ENCODE assay signal across 8 cellular contexts in genomic region chr3:57597240-57597972, GRCh38. TPM values are rescaled to one million over a fixed set of nuclear protein-coding genes. Genes with fewer than 3 reads are reported as not detected.
A peak's percentile ranks its signal among the peaks of the same experiment; 100 is the strongest.
DNase-seq lines count a peak whose midpoint lies in the region; ATAC-seq and TF ChIP-seq lines count a peak whose summit lies in the region.

ARF4 (minus strand) TSS chr3:57597344; CDS start chr3:57597140, 204 bp downstream.

- DNase-seq in AG04449 (ENCODE audit: low read depth, low spot score) (peak; percentile 96), NCI-H2196 treated with DMSO at 0.1 percent for 48 hours (lab: John Stamatoyannopoulos, UW; ENCODE audit: unreplicated experiment) (peak; percentile 88), breast epithelium (ENCODE audit: low spot score in 2 of 2) (peak; percentile 99 to 100)

- POLR2A ChIA-PET in AG04449 (lab: Yijun Ruan, JAX) = interaction anchor here (0.8 to 2.3 kb wide), 8 partner anchors 9 to 159 kb away, joined by 3 to 11 read pairs (median 3); partner anchors contain the start of genes DENND6A, PDE12 and SLMAP

- H3K4me1 ChIP-seq in breast epithelium (peaks cover 4 to 22% of the 10 kb centered on the region in 2 donors), iPS-18a (ENCODE audit: control insufficient read depth, low read depth, low read length) (peaks cover 14% of the 10 kb centered on the region), skeletal muscle satellite cell (ENCODE audit: control insufficient read depth, insufficient read depth, low read length) (peaks cover 28% of the 10 kb centered on the region)

- intact Hi-C loops in breast epithelium (cut with DNase I; ENCODE audit: low total_unique reads) = no loop called here

- peak within 1 kb of the TSS; percentile 97 for H3K27ac ChIP-seq in VCaP
- peak within 1 kb of the TSS; percentile 95 to 99 for H3K27ac ChIP-seq in breast epithelium
- H3K27ac ChIP-seq in iPS-18a (ENCODE audit: low read length) = peak within 1 kb of the TSS; percentile 96

- H3K27me3 ChIP-seq in breast epithelium (no peaks in the 10 kb centered on the region), iPS-18a (ENCODE audit: control insufficient read depth, insufficient read depth, low read length) (no peaks in the 10 kb centered on the region), skeletal muscle satellite cell (ENCODE audit: control insufficient read depth, insufficient read depth, low read length) (no peaks in the 10 kb centered on the region)

- H3K36me3 ChIP-seq in breast epithelium (no peaks in the 10 kb centered on the region), iPS-18a (ENCODE audit: control insufficient read depth, low read depth, low read length) (peaks cover 13% of the 10 kb centered on the region), skeletal muscle satellite cell (ENCODE audit: insufficient read depth, low read length) (peaks cover 20% of the 10 kb centered on the region)

- TF ChIP-seq POLR2A in breast epithelium (IDR thresholded peaks at IDR 0.05) = peak; percentile 94

- H3K9ac ChIP-seq in iPS-18a (ENCODE audit: low read length) (peak within 1 kb of the TSS; percentile 97), skeletal muscle satellite cell (ENCODE audit: low read depth, low read length) (peak within 1 kb of the TSS; percentile 99)

- H3K9me3 ChIP-seq in breast epithelium (no peaks in the 10 kb centered on the region), iPS-18a (ENCODE audit: control insufficient read depth, low read depth, low read length) (no peaks in the 10 kb centered on the region), skeletal muscle satellite cell (replicated peaks; ENCODE audit: low read length) (no peaks in the 10 kb centered on the region)

- peak; percentile 43 for TF ChIP-seq CTCF in AG04449 (IDR thresholded peaks at IDR 0.05; ENCODE audit: insufficient read depth, low read length, missing control alignments)
- TF ChIP-seq CTCF in VCaP (conservative IDR thresholded peaks at IDR 0.05) = peak; percentile 33; the same call in 1 of the 2 replicates
- peak in 1 of 3 donors; percentile 3 for TF ChIP-seq CTCF in breast epithelium (IDR thresholded peaks at IDR 0.05)

- ATAC-seq in GM18870 (IDR thresholded peaks at IDR 0.05; ENCODE audit: unreplicated experiment) (peak; percentile 97), HG03135 (IDR thresholded peaks at IDR 0.05; ENCODE audit: unreplicated experiment) (peak; percentile 96)

- CTCF ChIA-PET in AG04449 (lab: Yijun Ruan, JAX) = interaction anchor here (0.7 kb wide), 1 partner anchor 20 kb away, joined by 3 read pairs; no protein-coding TSS in a partner anchor

- H3K4me3 ChIP-seq in AG04449 (ENCODE audit: low read depth, low read length) = peak within 1 kb of the TSS; percentile 75
- H3K4me3 ChIP-seq in breast epithelium = peak within 1 kb of the TSS; percentile 67 to 88 (median 77)
- peak within 1 kb of the TSS; percentile 92 for H3K4me3 ChIP-seq in iPS-18a (ENCODE audit: low read length)
- H3K4me3 ChIP-seq in skeletal muscle satellite cell (ENCODE audit: low read length) = peak within 1 kb of the TSS; percentile 89

- H3K4me2 ChIP-seq in skeletal muscle satellite cell (ENCODE audit: low read length) = peak within 1 kb of the TSS; percentile 90

RNA-seq across cellular contexts. Expression of gene ARF4, which starts in this region (rescaled TPM):
- total RNA-seq in breast epithelium = 100 to 1,000 TPM in 2 of 3 donors, 10 to 100 TPM in 1; 93.6 to 125 (median 120) TPM
- total RNA-seq in skeletal muscle satellite cell (2012; rRNA removed) = 287 and 315 TPM in 2 replicates

Comparison
In these comparisons a context has a peak if more than half of its experiments do, and no peak if none do; other contexts are left out.
1. Peak in every context shown above with its lines: DNase-seq, ATAC-seq, H3K4me3 ChIP-seq and H3K27ac ChIP-seq.